Comparison of ENCODE assay signal across 1 cellular context in genomic region chr7:114083714-114084113, GRCh38.
TF ChIP-seq lines count a peak whose summit lies in the region.

No MANE protein-coding gene starts in this region.

TF ChIP-seq in H1, 55 proteins besides CTCF, POLR2A, EP300 and RAD21 (continued from another document):
- TF ChIP-seq, protein P1, sequence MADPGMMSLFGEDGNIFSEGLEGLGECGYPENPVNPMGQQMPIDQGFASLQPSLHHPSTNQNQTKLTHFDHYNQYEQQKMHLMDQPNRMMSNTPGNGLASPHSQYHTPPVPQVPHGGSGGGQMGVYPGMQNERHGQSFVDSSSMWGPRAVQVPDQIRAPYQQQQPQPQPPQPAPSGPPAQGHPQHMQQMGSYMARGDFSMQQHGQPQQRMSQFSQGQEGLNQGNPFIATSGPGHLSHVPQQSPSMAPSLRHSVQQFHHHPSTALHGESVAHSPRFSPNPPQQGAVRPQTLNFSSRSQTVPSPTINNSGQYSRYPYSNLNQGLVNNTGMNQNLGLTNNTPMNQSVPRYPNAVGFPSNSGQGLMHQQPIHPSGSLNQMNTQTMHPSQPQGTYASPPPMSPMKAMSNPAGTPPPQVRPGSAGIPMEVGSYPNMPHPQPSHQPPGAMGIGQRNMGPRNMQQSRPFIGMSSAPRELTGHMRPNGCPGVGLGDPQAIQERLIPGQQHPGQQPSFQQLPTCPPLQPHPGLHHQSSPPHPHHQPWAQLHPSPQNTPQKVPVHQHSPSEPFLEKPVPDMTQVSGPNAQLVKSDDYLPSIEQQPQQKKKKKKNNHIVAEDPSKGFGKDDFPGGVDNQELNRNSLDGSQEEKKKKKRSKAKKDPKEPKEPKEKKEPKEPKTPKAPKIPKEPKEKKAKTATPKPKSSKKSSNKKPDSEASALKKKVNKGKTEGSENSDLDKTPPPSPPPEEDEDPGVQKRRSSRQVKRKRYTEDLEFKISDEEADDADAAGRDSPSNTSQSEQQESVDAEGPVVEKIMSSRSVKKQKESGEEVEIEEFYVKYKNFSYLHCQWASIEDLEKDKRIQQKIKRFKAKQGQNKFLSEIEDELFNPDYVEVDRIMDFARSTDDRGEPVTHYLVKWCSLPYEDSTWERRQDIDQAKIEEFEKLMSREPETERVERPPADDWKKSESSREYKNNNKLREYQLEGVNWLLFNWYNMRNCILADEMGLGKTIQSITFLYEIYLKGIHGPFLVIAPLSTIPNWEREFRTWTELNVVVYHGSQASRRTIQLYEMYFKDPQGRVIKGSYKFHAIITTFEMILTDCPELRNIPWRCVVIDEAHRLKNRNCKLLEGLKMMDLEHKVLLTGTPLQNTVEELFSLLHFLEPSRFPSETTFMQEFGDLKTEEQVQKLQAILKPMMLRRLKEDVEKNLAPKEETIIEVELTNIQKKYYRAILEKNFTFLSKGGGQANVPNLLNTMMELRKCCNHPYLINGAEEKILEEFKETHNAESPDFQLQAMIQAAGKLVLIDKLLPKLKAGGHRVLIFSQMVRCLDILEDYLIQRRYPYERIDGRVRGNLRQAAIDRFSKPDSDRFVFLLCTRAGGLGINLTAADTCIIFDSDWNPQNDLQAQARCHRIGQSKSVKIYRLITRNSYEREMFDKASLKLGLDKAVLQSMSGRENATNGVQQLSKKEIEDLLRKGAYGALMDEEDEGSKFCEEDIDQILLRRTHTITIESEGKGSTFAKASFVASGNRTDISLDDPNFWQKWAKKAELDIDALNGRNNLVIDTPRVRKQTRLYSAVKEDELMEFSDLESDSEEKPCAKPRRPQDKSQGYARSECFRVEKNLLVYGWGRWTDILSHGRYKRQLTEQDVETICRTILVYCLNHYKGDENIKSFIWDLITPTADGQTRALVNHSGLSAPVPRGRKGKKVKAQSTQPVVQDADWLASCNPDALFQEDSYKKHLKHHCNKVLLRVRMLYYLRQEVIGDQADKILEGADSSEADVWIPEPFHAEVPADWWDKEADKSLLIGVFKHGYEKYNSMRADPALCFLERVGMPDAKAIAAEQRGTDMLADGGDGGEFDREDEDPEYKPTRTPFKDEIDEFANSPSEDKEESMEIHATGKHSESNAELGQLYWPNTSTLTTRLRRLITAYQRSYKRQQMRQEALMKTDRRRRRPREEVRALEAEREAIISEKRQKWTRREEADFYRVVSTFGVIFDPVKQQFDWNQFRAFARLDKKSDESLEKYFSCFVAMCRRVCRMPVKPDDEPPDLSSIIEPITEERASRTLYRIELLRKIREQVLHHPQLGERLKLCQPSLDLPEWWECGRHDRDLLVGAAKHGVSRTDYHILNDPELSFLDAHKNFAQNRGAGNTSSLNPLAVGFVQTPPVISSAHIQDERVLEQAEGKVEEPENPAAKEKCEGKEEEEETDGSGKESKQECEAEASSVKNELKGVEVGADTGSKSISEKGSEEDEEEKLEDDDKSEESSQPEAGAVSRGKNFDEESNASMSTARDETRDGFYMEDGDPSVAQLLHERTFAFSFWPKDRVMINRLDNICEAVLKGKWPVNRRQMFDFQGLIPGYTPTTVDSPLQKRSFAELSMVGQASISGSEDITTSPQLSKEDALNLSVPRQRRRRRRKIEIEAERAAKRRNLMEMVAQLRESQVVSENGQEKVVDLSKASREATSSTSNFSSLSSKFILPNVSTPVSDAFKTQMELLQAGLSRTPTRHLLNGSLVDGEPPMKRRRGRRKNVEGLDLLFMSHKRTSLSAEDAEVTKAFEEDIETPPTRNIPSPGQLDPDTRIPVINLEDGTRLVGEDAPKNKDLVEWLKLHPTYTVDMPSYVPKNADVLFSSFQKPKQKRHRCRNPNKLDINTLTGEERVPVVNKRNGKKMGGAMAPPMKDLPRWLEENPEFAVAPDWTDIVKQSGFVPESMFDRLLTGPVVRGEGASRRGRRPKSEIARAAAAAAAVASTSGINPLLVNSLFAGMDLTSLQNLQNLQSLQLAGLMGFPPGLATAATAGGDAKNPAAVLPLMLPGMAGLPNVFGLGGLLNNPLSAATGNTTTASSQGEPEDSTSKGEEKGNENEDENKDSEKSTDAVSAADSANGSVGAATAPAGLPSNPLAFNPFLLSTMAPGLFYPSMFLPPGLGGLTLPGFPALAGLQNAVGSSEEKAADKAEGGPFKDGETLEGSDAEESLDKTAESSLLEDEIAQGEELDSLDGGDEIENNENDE (IDR thresholded peaks at IDR 0.05; ENCODE audit: insufficient replicate concordance, low read length): no peak
- TF ChIP-seq HDAC6 (IDR thresholded peaks at IDR 0.05; ENCODE audit: low read depth, low read length): no peak
- TF ChIP-seq ASH2L (IDR thresholded peaks at IDR 0.05; ENCODE audit: low read length): no peak
- no peak for TF ChIP-seq CEBPB (IDR thresholded peaks at IDR 0.05; ENCODE audit: low read depth, low read length)
- no peak for TF ChIP-seq TAF1 (IDR thresholded peaks at IDR 0.05; ENCODE audit: low read depth, low read length)
- no peak for TF ChIP-seq FOSL1 (IDR thresholded peaks at IDR 0.05; ENCODE audit: insufficient read depth, low read depth, low read length)
- peak; percentile 69; the same call in 1 of the 2 replicates for TF ChIP-seq SUZ12 (IDR thresholded peaks at IDR 0.05; ENCODE audit: low read length)
- no peak for TF ChIP-seq PHF8 (conservative IDR thresholded peaks at IDR 0.05; ENCODE audit: low read depth, low read length)
- no peak for TF ChIP-seq HDAC2 (IDR thresholded peaks at IDR 0.05; ENCODE audit: borderline replicate concordance in 1 of 2, low read depth in 2 of 2, low read length in 2 of 2)
- no peak for TF ChIP-seq KDM1A (IDR thresholded peaks at IDR 0.05; ENCODE audit: borderline replicate concordance, low read length)
- TF ChIP-seq, protein P2, sequence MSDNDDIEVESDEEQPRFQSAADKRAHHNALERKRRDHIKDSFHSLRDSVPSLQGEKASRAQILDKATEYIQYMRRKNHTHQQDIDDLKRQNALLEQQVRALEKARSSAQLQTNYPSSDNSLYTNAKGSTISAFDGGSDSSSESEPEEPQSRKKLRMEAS (IDR thresholded peaks at IDR 0.05): no peak
